Comparison of ENCODE assay signal across 12 cellular contexts in the genomic region with DNA sequence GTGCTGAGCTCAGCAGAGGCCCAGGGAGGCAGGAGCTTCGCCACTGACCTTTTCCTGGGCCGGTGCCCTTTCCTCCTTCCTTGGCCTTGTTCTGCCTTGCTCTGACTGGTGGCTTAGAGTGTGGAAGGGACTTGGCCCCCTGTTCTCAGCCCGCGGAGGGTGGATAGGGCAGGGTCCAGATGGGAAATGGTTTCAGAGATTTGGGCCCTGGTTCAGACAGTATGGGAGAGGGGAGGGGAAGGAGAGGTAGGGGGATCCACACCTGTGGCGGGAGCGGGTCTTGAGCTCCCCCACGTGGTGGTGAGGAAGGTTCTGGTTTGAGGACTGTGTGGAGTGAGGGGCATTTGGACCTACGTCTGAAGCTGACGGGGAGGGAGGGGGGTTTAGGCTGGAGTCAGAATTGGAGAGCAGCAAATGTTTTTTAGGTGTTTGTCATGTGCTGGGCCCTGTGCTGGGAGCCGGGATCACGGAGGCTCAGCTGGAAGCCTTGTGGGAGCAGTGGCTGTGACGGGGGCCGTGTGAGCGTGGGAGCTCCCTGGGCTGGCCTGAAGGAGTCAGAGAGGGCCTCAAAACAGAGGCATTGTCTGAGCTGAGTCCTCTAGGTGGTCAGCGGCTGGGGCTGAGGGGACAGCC. TPM values are rescaled to one million over a fixed set of nuclear protein-coding genes. Genes with fewer than 3 reads are reported as not detected.
DNase-seq lines count a peak whose midpoint lies in the region; ATAC-seq and TF ChIP-seq lines count a peak whose summit lies in the region.
"Had no signal": no experiment of that assay in that cellular context is flagged by ENCODE, and none has a peak within 500 bp of the region (broad histone marks: within the 10 kb centered on the region; RNA-seq: fewer than 3 reads in every experiment).

No MANE protein-coding gene starts in this region.

- no peaks in the 10 kb centered on the region for H3K9me3 ChIP-seq in endodermal cell (ENCODE audit: control insufficient read depth, low read length)
- H3K9me3 ChIP-seq: Caco-2 had no signal

- H3K27me3 ChIP-seq in endodermal cell (ENCODE audit: control insufficient read depth, insufficient read depth, low read length, poor library complexity, severe bottlenecking) = peaks cover 5% of the 10 kb centered on the region

- H3K4me1 ChIP-seq in endodermal cell (ENCODE audit: control insufficient read depth, insufficient read depth, low read length) = no peaks in the 10 kb centered on the region

- WGBS in endodermal cell (ENCODE audit: insufficient coverage in 1 of 2, insufficient read length in 1 of 2), 2 experiments = 69 to 90% methylated on average over 6 to 14 of the region's 15 CpGs

- H3K4me3 Mint-ChIP-seq in endodermal cell (no peak overlapping the region), nephron (peak overlapping the region; percentile 70 to 74 (median 73))
- H3K4me3 Mint-ChIP-seq in activated CD4-positive, alpha-beta T cell treated with anti-CD3 and anti-CD28 coated beads, Interleukin-2, amount 10 ng/mL, durations not matched to agents 7 days and 5 days = no peak overlapping the region
- H3K4me3 Mint-ChIP-seq: activated CD8-positive, alpha-beta T cell treated with anti-CD3 and anti-CD28 coated beads for 36 hours had no signal

- H3K9me3 Mint-ChIP-seq in endodermal cell (no peaks in the 10 kb centered on the region), nephron (no peaks in the 10 kb centered on the region)
- H3K9me3 Mint-ChIP-seq in activated CD4-positive, alpha-beta T cell treated with anti-CD3 and anti-CD28 coated beads, Interleukin-2, amount 10 ng/mL, durations not matched to agents 7 days and 5 days = no peaks in the 10 kb centered on the region
- H3K9me3 Mint-ChIP-seq: activated CD8-positive, alpha-beta T cell treated with anti-CD3 and anti-CD28 coated beads for 36 hours had no signal

- CTCF ChIA-PET in activated CD4-positive, alpha-beta T cell treated with anti-CD3 and anti-CD28 coated beads, Interleukin-2, amount 10 ng/mL, durations not matched to agents 7 days and 5 days (lab: Charles Lee) = interaction anchor here (1.4 kb wide), 1 partner anchor 36 kb away, joined by 3 read pairs; no protein-coding TSS in a partner anchor

- no peak for ATAC-seq in HG03159 (IDR thresholded peaks at IDR 0.05; ENCODE audit: unreplicated experiment)
- ATAC-seq: activated CD8-positive, alpha-beta T cell treated with anti-CD3 and anti-CD28 coated beads for 36 hours had no signal

- POLR2A ChIA-PET in activated CD4-positive, alpha-beta T cell treated with anti-CD3 and anti-CD28 coated beads, Interleukin-2, amount 10 ng/mL, durations not matched to agents 7 days and 5 days (lab: Charles Lee) = no interaction called here

- peaks cover 14% of the 10 kb centered on the region for H3K27me3 Mint-ChIP-seq in endodermal cell (ENCODE audit: insufficient read depth)
- peaks cover 7% of the 10 kb centered on the region for H3K27me3 Mint-ChIP-seq in nephron (ENCODE audit: low read depth)
- H3K27me3 Mint-ChIP-seq in activated CD4-positive, alpha-beta T cell treated with anti-CD3 and anti-CD28 coated beads, Interleukin-2, amount 10 ng/mL, durations not matched to agents 7 days and 5 days = no peaks in the 10 kb centered on the region
- H3K27me3 Mint-ChIP-seq: activated CD8-positive, alpha-beta T cell treated with anti-CD3 and anti-CD28 coated beads for 36 hours had no signal

- no peaks in the 10 kb centered on the region for H3K36me3 ChIP-seq in endodermal cell (ENCODE audit: control insufficient read depth, insufficient read depth, low read length)

- peaks cover 4% of the 10 kb centered on the region for H3K4me1 Mint-ChIP-seq in endodermal cell
- peaks cover 5% of the 10 kb centered on the region for H3K4me1 Mint-ChIP-seq in nephron
- peaks cover 14% of the 10 kb centered on the region for H3K4me1 Mint-ChIP-seq in activated CD4-positive, alpha-beta T cell treated with anti-CD3 and anti-CD28 coated beads, Interleukin-2, amount 10 ng/mL, durations not matched to agents 7 days and 5 days

- peak; percentile 41 for TF ChIP-seq CTCF in LNCaP clone FGC (IDR thresholded peaks at IDR 0.05; ENCODE audit: control insufficient read depth, extremely low read depth, insufficient read depth)
- peak; percentile 74 for TF ChIP-seq CTCF in endodermal cell (conservative IDR thresholded peaks at IDR 0.05)
- TF ChIP-seq CTCF in nephron (IDR thresholded peaks at IDR 0.05; ENCODE audit: unreplicated experiment in 3 of 3) = peak; percentile 11 to 42 (median 17)

- H3K27ac Mint-ChIP-seq in endodermal cell = no peak overlapping the region
- H3K27ac Mint-ChIP-seq in nephron = peak overlapping the region in 1 of 3 experiments; percentile 93
- H3K27ac Mint-ChIP-seq in activated CD4-positive, alpha-beta T cell treated with anti-CD3 and anti-CD28 coated beads, Interleukin-2, amount 10 ng/mL, durations not matched to agents 7 days and 5 days = no peak overlapping the region
- H3K27ac Mint-ChIP-seq: activated CD8-positive, alpha-beta T cell treated with anti-CD3 and anti-CD28 coated beads for 36 hours had no signal

- in situ Hi-C loops in G401 (cut with HindIII; ENCODE audit: low sequenced_read_pairs) = no loop called here

- no peak overlapping the region for H3K9ac ChIP-seq in endodermal cell (ENCODE audit: extremely low read depth, low read length, poor library complexity, severe bottlenecking)

- H3K36me3 Mint-ChIP-seq in endodermal cell (ENCODE audit: low read depth) (no peaks in the 10 kb centered on the region), nephron (ENCODE audit: low read depth) (peaks cover 4% of the 10 kb centered on the region)
- no peaks in the 10 kb centered on the region for H3K36me3 Mint-ChIP-seq in activated CD4-positive, alpha-beta T cell treated with anti-CD3 and anti-CD28 coated beads, Interleukin-2, amount 10 ng/mL, durations not matched to agents 7 days and 5 days (ENCODE audit: low read depth)

- no peak overlapping the region for H3K27ac ChIP-seq in endodermal cell (ENCODE audit: low read depth, low read length)
- H3K27ac ChIP-seq: SK-N-MC had no signal

- H3K4me3 ChIP-seq in LNCaP clone FGC (ENCODE audit: low read depth, low read length) = no peak overlapping the region
- no peak overlapping the region for H3K4me3 ChIP-seq in endodermal cell (ENCODE audit: low read length)
- H3K4me3 ChIP-seq: SK-N-MC had no signal

- DNase-seq in G401 (ENCODE audit: low spot score) = peak; percentile 55
- no peak for DNase-seq in LNCaP clone FGC (ENCODE audit: low read depth)
- peak; percentile 79 for DNase-seq in endodermal cell
- DNase-seq in NCI-H1105 treated with DMSO at 0.1 percent for 48 hours (lab: John Stamatoyannopoulos, UW) = no peak
- no peak for DNase-seq in activated CD8-positive, alpha-beta memory T cell treated with anti-CD3 and anti-CD28 coated beads for 24 hours
- no peak for DNase-seq in activated CD4-positive, alpha-beta T cell treated with anti-CD3 and anti-CD28 coated beads, Interleukin-2, amount 10 ng/mL, durations not matched to agents 7 days and 5 days
- DNase-seq: activated CD8-positive, alpha-beta T cell treated with anti-CD3 and anti-CD28 coated beads for 36 hours; NCI-H2107 had no signal

RNA-seq across cellular contexts. Expression of a gene that starts 27.2 kb away (rescaled TPM):
- 3.6 and 5.0 TPM in 2 replicates for total RNA-seq in G401 (2014; rRNA removed; shearing (Covaris generic))
- 10 to 100 TPM in 1 of 2 donors, 1 to 10 TPM in 1; 9.4 to 11.1 TPM for total RNA-seq in endodermal cell
- 9.9 TPM for polyA plus RNA-seq in endodermal cell (2013, experiment 1 of 2)
- polyA plus RNA-seq in endodermal cell (2013, experiment 2 of 2) = 9.9 TPM
- total RNA-seq in activated CD4-positive, alpha-beta T cell treated with anti-CD3 and anti-CD28 coated beads, Interleukin-2, amount 10 ng/mL, durations not matched to agents 7 days and 5 days = under 1 TPM; 0.02 to 0.04 TPM

RNA-seq across cellular contexts. Expression of a gene that starts 38.1 kb away (rescaled TPM):
- not detected in 2 replicates for total RNA-seq in G401 (2014; rRNA removed; shearing (Covaris generic))
- under 1 TPM in 1 of 2 donors, not detected in 1; 0.18 TPM for total RNA-seq in endodermal cell
- polyA plus RNA-seq in endodermal cell (2013, experiment 1 of 2) = 0.71 TPM
- polyA plus RNA-seq in endodermal cell (2013, experiment 2 of 2) = not detected
- total RNA-seq in activated CD4-positive, alpha-beta T cell treated with anti-CD3 and anti-CD28 coated beads, Interleukin-2, amount 10 ng/mL, durations not matched to agents 7 days and 5 days = not detected
- total RNA-seq: activated CD8-positive, alpha-beta T cell treated with anti-CD3 and anti-CD28 coated beads for 36 hours; Caco-2 had no signal

Comparison
In these comparisons a context has a peak if more than half of its experiments do, and no peak if none do; other contexts are left out.
1. DNase-seq: peak in G401 (single experiment) and endodermal cell (single experiment); none in LNCaP clone FGC (single experiment), NCI-H1105 treated with DMSO at 0.1 percent for 48 hours (single experiment), activated CD8-positive, alpha-beta memory T cell treated with anti-CD3 and anti-CD28 coated beads for 24 hours (single experiment) and activated CD4-positive, alpha-beta T cell treated with anti-CD3 and anti-CD28 coated beads, Interleukin-2, amount 10 ng/mL, durations not matched to agents 7 days and 5 days (single experiment).
2. CTCF ChIP-seq: peak in every context shown above with its lines; median percentile 74 in endodermal cell; 41 in LNCaP clone FGC; 17 in nephron.
3. H3K4me3 Mint-ChIP-seq: peak in nephron (3 of 3); none in endodermal cell (single experiment) and activated CD4-positive, alpha-beta T cell treated with anti-CD3 and anti-CD28 coated beads, Interleukin-2, amount 10 ng/mL, durations not matched to agents 7 days and 5 days (single experiment).